In the genomic region with DNA sequence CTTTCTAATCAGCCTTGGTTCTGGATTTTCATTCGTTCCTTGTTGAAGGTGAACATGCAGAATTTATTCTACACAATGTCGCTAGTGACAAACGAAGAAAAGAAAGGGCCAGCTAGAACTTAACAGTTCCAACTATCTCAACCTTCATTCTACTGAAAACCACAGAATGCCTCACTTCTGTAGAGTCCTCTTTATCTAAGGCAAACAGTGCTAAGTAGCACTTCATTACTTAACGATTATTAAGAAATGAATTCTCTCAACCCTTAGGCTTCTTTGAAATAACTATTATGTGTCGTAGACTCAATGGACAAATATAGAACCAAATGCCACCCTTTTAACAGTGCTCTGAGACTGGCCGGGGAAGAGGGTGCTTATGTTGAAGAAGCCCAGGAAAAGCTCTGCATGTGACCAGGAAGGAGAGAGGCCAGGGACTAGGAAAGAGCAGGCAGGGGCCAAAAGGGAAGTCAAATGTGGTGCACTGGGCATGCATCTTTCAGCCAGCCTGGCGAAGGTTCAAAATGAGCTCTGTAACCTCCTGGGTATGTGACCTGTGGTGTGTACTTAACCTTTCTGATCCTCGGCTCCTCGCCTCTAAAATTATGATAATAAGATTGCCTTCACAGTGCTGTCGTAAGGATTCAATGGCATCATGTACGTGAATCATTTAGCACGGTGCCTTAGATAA, we compare ENCODE assay signal across 22 cellular contexts. TPM values are rescaled to one million over a fixed set of nuclear protein-coding genes. Genes with fewer than 3 reads are reported as not detected.
DNase-seq lines count a peak whose midpoint lies in the region; FAIRE-seq and TF ChIP-seq lines count a peak whose summit lies in the region.
"Had no signal": no experiment of that assay in that cellular context is flagged by ENCODE, and none has a peak within 500 bp of the region (broad histone marks: within the 10 kb centered on the region; RNA-seq: fewer than 3 reads in every experiment).

No MANE protein-coding gene starts in this region.

- H3K4me3 ChIP-seq in endothelial cell of umbilical vein (replicated peaks in 1 of 3; ENCODE audit: insufficient read depth in 1 of 3, low read depth in 1 of 3, low read length in 3 of 3): no peak overlapping the region
- H3K4me3 ChIP-seq in mesendoderm (ENCODE audit: low read length): no peak overlapping the region
- H3K4me3 ChIP-seq in right atrium auricular region: no peak overlapping the region
- H3K4me3 ChIP-seq: breast epithelium, psoas muscle had no signal

- H3K36me3 ChIP-seq in endothelial cell of umbilical vein (ENCODE audit: control insufficient read depth in 2 of 2, extremely low read depth in 1 of 2, insufficient read depth in 2 of 2, low read length in 2 of 2) (no peaks in the 10 kb centered on the region), mesendoderm (ENCODE audit: control insufficient read depth, insufficient read depth, low read length) (no peaks in the 10 kb centered on the region), right atrium auricular region (no peaks in the 10 kb centered on the region)
- H3K36me3 ChIP-seq: breast epithelium had no signal

- no peaks in the 10 kb centered on the region for H4K20me1 ChIP-seq in endothelial cell of umbilical vein (replicated peaks; ENCODE audit: control insufficient read depth, extremely low read depth, insufficient read depth, low read length)

- dilution Hi-C loops in endothelial cell of umbilical vein (cut with MboI; ENCODE audit: extremely low pct_ligation_motif_present, low sequenced_read_pairs): no loop called here

- no peak overlapping the region for H2AK5ac ChIP-seq in mesendoderm (ENCODE audit: low read length)

- peak overlapping the region; percentile 2 for H2AFZ ChIP-seq in endothelial cell of umbilical vein (ENCODE audit: low read depth, low read length)

- H3K36me3 Mint-ChIP-seq in Calu3 (ENCODE audit: insufficient read depth, unreplicated experiment): no peaks in the 10 kb centered on the region
- H3K36me3 Mint-ChIP-seq: activated CD8-positive, alpha-beta memory T cell treated with anti-CD3 and anti-CD28 coated beads, Interleukin-2, amount 10 ng/mL, durations not matched to agents 7 days and 5 days had no signal

- peak overlapping the region; percentile 88 for H2BK120ac ChIP-seq in mesendoderm (ENCODE audit: low read depth, low read length)

- no peak overlapping the region for H2BK5ac ChIP-seq in mesendoderm (ENCODE audit: low read length)

- BruUV-seq in Calu3 (replicated peaks; lab: Mats Ljungman, UMichigan): no TSS peak
- no TSS peak for BruUV-seq in endothelial cell of umbilical vein (replicated peaks; lab: Mats Ljungman, UMichigan)

- H3K27ac Mint-ChIP-seq in Calu3 (ENCODE audit: unreplicated experiment): no peak overlapping the region
- H3K27ac Mint-ChIP-seq: activated CD8-positive, alpha-beta memory T cell treated with anti-CD3 and anti-CD28 coated beads, Interleukin-2, amount 10 ng/mL, durations not matched to agents 7 days and 5 days; activated naive CD8-positive, alpha-beta T cell treated with anti-CD3 and anti-CD28 coated beads, Interleukin-2, amount 50 U/mL, for 24 hours; activated T-helper 2 cell treated with anti-CD3 and anti-CD28 coated beads, Interferon-gamma antibody, Interleukin-2, Interleukin-4, amounts not matched to agents 10 μg/mL and 5 μg/mL and 100 μg/mL, durations not matched to agents 14 hours and 24 hours and 36 hours; H9; T-helper 2 cell treated with Interferon-gamma antibody and Interleukin-4, amounts not matched to agents 5 μg/mL and 100 μg/mL, for 36 hours had no signal

- no peaks in the 10 kb centered on the region for H3K9me1 ChIP-seq in endothelial cell of umbilical vein (replicated peaks; ENCODE audit: control insufficient read depth, extremely low read depth, insufficient read depth, low read length)

- H3K27me3 ChIP-seq in endothelial cell of umbilical vein (ENCODE audit: control insufficient read depth in 2 of 2, insufficient read depth in 2 of 2, low read length in 2 of 2): no peaks in the 10 kb centered on the region
- no peaks in the 10 kb centered on the region for H3K27me3 ChIP-seq in mesendoderm (ENCODE audit: insufficient read depth, low read length, poor library complexity)
- H3K27me3 ChIP-seq in right atrium auricular region: no peaks in the 10 kb centered on the region
- H3K27me3 ChIP-seq: breast epithelium had no signal

- peak overlapping the region; percentile 34 for H3K27ac ChIP-seq in endothelial cell of umbilical vein (ENCODE audit: insufficient read depth, low read depth, low read length)
- H3K27ac ChIP-seq in mesendoderm (ENCODE audit: low read depth, low read length): no peak overlapping the region
- no peak overlapping the region for H3K27ac ChIP-seq in right atrium auricular region
- H3K27ac ChIP-seq: breast epithelium, HL-60, psoas muscle had no signal

- H3K79me1 ChIP-seq in mesendoderm (ENCODE audit: low read length): no peaks in the 10 kb centered on the region

- peaks cover 42% of the 10 kb centered on the region for H3K4me1 ChIP-seq in endothelial cell of umbilical vein (ENCODE audit: control insufficient read depth, extremely low read depth, insufficient read depth, low read length)
- peaks cover 14% of the 10 kb centered on the region for H3K4me1 ChIP-seq in mesendoderm (ENCODE audit: control insufficient read depth, low read depth, low read length)
- H3K4me1 ChIP-seq in right atrium auricular region: peaks cover 0 to 18% of the 10 kb centered on the region in 2 donors
- H3K4me1 ChIP-seq: breast epithelium had no signal

- H3K4me1 Mint-ChIP-seq in Calu3 (ENCODE audit: low read depth, unreplicated experiment): peaks cover 47% of the 10 kb centered on the region
- H3K4me1 Mint-ChIP-seq: activated naive CD8-positive, alpha-beta T cell treated with anti-CD3 and anti-CD28 coated beads, Interleukin-2, amount 50 U/mL, for 24 hours had no signal

- no peak overlapping the region for H3K4me3 Mint-ChIP-seq in Calu3 (ENCODE audit: low read depth, unreplicated experiment)
- H3K4me3 Mint-ChIP-seq: activated CD8-positive, alpha-beta memory T cell treated with anti-CD3 and anti-CD28 coated beads, Interleukin-2, amount 10 ng/mL, durations not matched to agents 7 days and 5 days; activated naive CD8-positive, alpha-beta T cell treated with anti-CD3 and anti-CD28 coated beads, Interleukin-2, amount 50 U/mL, for 24 hours; H9; T-helper 2 cell treated with Interferon-gamma antibody and Interleukin-4, amounts not matched to agents 5 μg/mL and 100 μg/mL, for 36 hours had no signal

- POLR2A ChIA-PET in endothelial cell of umbilical vein (lab: Charles Lee): no interaction called here

- intact Hi-C loops in Calu3 (cut with micrococcal nuclease; ENCODE audit: unreplicated experiment): no loop called here
- intact Hi-C loops in endothelial cell of umbilical vein (cut with micrococcal nuclease): loop anchor here (1.0 kb wide), 1 partner anchor 8 kb away; no protein-coding TSS in a partner anchor

- DNase-seq in Calu3 (peak; percentile 27), OCI-M1 (lab: John Stamatoyannopoulos, UW) (peak; percentile 62), endothelial cell of umbilical vein (ENCODE audit: low read depth, low spot score) (peak; percentile 42), mesendoderm (no peak), right atrium auricular region (ENCODE audit: low spot score) (no peak), inferior parietal cortex (ENCODE audit: extremely low spot score) (no peak)
- no peak for DNase-seq in activated effector memory CD4-positive, alpha-beta T cell treated with Interleukin-2 at 50 U/mL for 16 hours
- DNase-seq in stimulated activated CD8-positive, alpha-beta memory T cell treated with anti-CD3 and anti-CD28 coated beads, Interleukin-4, amount 100 ng/mL, for 48 hours: no peak
- DNase-seq: activated CD8-positive, alpha-beta memory T cell treated with anti-CD3 and anti-CD28 coated beads, Interleukin-2, amount 10 ng/mL, durations not matched to agents 7 days and 5 days; activated naive CD8-positive, alpha-beta T cell treated with anti-CD3 and anti-CD28 coated beads, Interleukin-2, amount 50 U/mL, for 24 hours; H9; hippocampal formation; KBM-7; NCI-H1092; NCI-H2081 treated with DMSO at 0.1 percent for 48 hours; NCI-H69; psoas muscle had no signal

- H3K79me2 ChIP-seq in endothelial cell of umbilical vein (ENCODE audit: control insufficient read depth, insufficient read depth, low read length) (no peaks in the 10 kb centered on the region), mesendoderm (ENCODE audit: control insufficient read depth, insufficient read depth, low read length) (no peaks in the 10 kb centered on the region)

- no peak overlapping the region for H4K5ac ChIP-seq in mesendoderm (ENCODE audit: low read length)

- no peak overlapping the region for H3K23ac ChIP-seq in mesendoderm (ENCODE audit: low read length)

- H3K56ac ChIP-seq in mesendoderm (ENCODE audit: low read length): no peak overlapping the region

- CTCF ChIA-PET in Calu3 (lab: Charles Lee): no interaction called here
- CTCF ChIA-PET in endothelial cell of umbilical vein (lab: Charles Lee): interaction anchor here (1.3 kb wide), 1 partner anchor 11 kb away, joined by 3 read pairs; no protein-coding TSS in a partner anchor

- no peaks in the 10 kb centered on the region for H3K9me3 ChIP-seq in endothelial cell of umbilical vein (replicated peaks; ENCODE audit: control insufficient read depth, insufficient read depth, low read length)
- H3K9me3 ChIP-seq in right atrium auricular region: no peaks in the 10 kb centered on the region
- H3K9me3 ChIP-seq: breast epithelium, psoas muscle had no signal

- FAIRE-seq in endothelial cell of umbilical vein (lab: Jason Lieb, UNC): peak; percentile 86
- FAIRE-seq: keratinocyte had no signal

- TF ChIP-seq CTCF in Calu3 (IDR thresholded peaks at IDR 0.05; ENCODE audit: unreplicated experiment) (no peak), endothelial cell of umbilical vein (IDR thresholded peaks at IDR 0.05; ENCODE audit: extremely low read depth in 1 of 2, insufficient read depth in 1 of 2, low read depth in 1 of 2, low read length in 2 of 2) (no peak), right atrium auricular region (IDR thresholded peaks at IDR 0.05) (no peak)

- peak overlapping the region; percentile 30 for H3K4me2 ChIP-seq in endothelial cell of umbilical vein (ENCODE audit: insufficient read depth, low read length)
- no peak overlapping the region for H3K4me2 ChIP-seq in mesendoderm (ENCODE audit: low read length)

- peak overlapping the region; percentile 44 for H3K4ac ChIP-seq in mesendoderm (ENCODE audit: low read depth, low read length)

- H3K27me3 Mint-ChIP-seq in Calu3 (ENCODE audit: unreplicated experiment): no peaks in the 10 kb centered on the region
- H3K27me3 Mint-ChIP-seq: activated CD8-positive, alpha-beta memory T cell treated with anti-CD3 and anti-CD28 coated beads, Interleukin-2, amount 10 ng/mL, durations not matched to agents 7 days and 5 days; activated naive CD8-positive, alpha-beta T cell treated with anti-CD3 and anti-CD28 coated beads, Interleukin-2, amount 50 U/mL, for 24 hours had no signal

- H3K9me3 Mint-ChIP-seq in Calu3 (ENCODE audit: low read depth, unreplicated experiment): no peaks in the 10 kb centered on the region
- H3K9me3 Mint-ChIP-seq: activated naive CD8-positive, alpha-beta T cell treated with anti-CD3 and anti-CD28 coated beads, Interleukin-2, amount 50 U/mL, for 24 hours; activated T-helper 2 cell treated with anti-CD3 and anti-CD28 coated beads, Interferon-gamma antibody, Interleukin-2, Interleukin-4, amounts not matched to agents 10 μg/mL and 5 μg/mL and 100 μg/mL, durations not matched to agents 14 hours and 24 hours and 36 hours; H9; T-helper 2 cell treated with Interferon-gamma antibody and Interleukin-4, amounts not matched to agents 5 μg/mL and 100 μg/mL, for 36 hours had no signal

- H3K18ac ChIP-seq in mesendoderm (ENCODE audit: low read length): peak overlapping the region; percentile 96

- H3K9ac ChIP-seq in endothelial cell of umbilical vein (replicated peaks; ENCODE audit: extremely low read depth, insufficient read depth, low read length): no peak overlapping the region
- no peak overlapping the region for H3K9ac ChIP-seq in mesendoderm (ENCODE audit: low read length)

- H2BK15ac ChIP-seq in mesendoderm (replicated peaks; ENCODE audit: low read depth): no peak overlapping the region

- no CpG with 5 or more reads among the region's 12 CpGs for WGBS in mesendoderm (ENCODE audit: extremely low coverage, insufficient coverage, low lambda C conversion rate)

- TF ChIP-seq POLR2A in endothelial cell of umbilical vein (IDR thresholded peaks at IDR 0.05; ENCODE audit: low read depth, low read length): no peak

- H4K8ac ChIP-seq in mesendoderm (ENCODE audit: low read depth, low read length): no peak overlapping the region

RNA-seq across cellular contexts. Expression of gene BMP2, which starts 55.4 kb away (rescaled TPM):
- total RNA-seq in Calu3 (2022) (4.5 and 5.6 TPM in 2 replicates), endothelial cell of umbilical vein (11.1 and 15.7 TPM in 2 replicates), right atrium auricular region (1 to 10 TPM; 6.9 to 8.9 TPM)
- 5.5 and 7.1 TPM in 2 replicates for polyA plus RNA-seq in endothelial cell of umbilical vein
- 7.6 and 7.9 TPM in 2 replicates for polyA plus RNA-seq in endothelial cell of umbilical vein (2011; cell fraction: cytosol; rRNA removed)
- polyA plus RNA-seq in endothelial cell of umbilical vein (2011; cell fraction: nucleus; rRNA removed): 11.6 and 15.8 TPM in 2 replicates
- 10.4 and 14.2 TPM in 2 replicates for polyA plus RNA-seq in endothelial cell of umbilical vein (2012)
- polyA minus RNA-seq in endothelial cell of umbilical vein: 10.8 and 11.3 TPM in 2 replicates
- polyA minus RNA-seq in endothelial cell of umbilical vein (2011; cell fraction: cytosol; rRNA and poly(A)+ RNA removed): 52.6 TPM
- 18.9 and 21.6 TPM in 2 replicates for polyA minus RNA-seq in endothelial cell of umbilical vein (2011; cell fraction: nucleus; rRNA and poly(A)+ RNA removed)
- polyA plus RNA-seq in mesendoderm (2013, experiment 1 of 2): 50.4 TPM
- polyA plus RNA-seq in mesendoderm (2013, experiment 2 of 2): 47.1 TPM
- total RNA-seq: activated CD8-positive, alpha-beta memory T cell treated with anti-CD3 and anti-CD28 coated beads, Interleukin-2, amount 10 ng/mL, durations not matched to agents 7 days and 5 days had no signal

Comparison
In these comparisons a context has a peak if more than half of its experiments do, and no peak if none do; other contexts are left out.
1. DNase-seq: peak in Calu3 (single experiment), OCI-M1 (single experiment) and endothelial cell of umbilical vein (single experiment); none in mesendoderm (single experiment), activated effector memory CD4-positive, alpha-beta T cell treated with Interleukin-2 at 50 U/mL for 16 hours (single experiment), right atrium auricular region (single experiment), stimulated activated CD8-positive, alpha-beta memory T cell treated with anti-CD3 and anti-CD28 coated beads, Interleukin-4, amount 100 ng/mL, for 48 hours (single experiment) and inferior parietal cortex (single experiment).